ENCODE assay signal across 1 cellular context in genomic region chr20:3204124-3204794, GRCh38.
TF ChIP-seq lines count a peak whose summit lies in the region.

Gene DDRGK1, minus strand, starts transcription at chr20:3204682. Its CDS starts 55 bp downstream, at chr20:3204627.

TF ChIP-seq in HepG2, 621 proteins besides CTCF, POLR2A, EP300 and RAD21 (continued from another document and continues in another):
- TF ChIP-seq ZHX2 (IDR thresholded peaks at IDR 0.05; ENCODE audit: low read depth): 0 out of 2 replicates have a peak, but pooled peaks have one; percentile 38
- peak; percentile 87 for TF ChIP-seq ZHX2 (CRISPR knock-in tag; IDR thresholded peaks at IDR 0.05; ENCODE audit: borderline replicate concordance)
- peak; percentile 57 for TF ChIP-seq TEF (CRISPR knock-in tag; IDR thresholded peaks at IDR 0.05)
- 0 out of 2 replicates have a peak, but pooled peaks have one; percentile 72 for TF ChIP-seq PAWR (CRISPR knock-in tag; IDR thresholded peaks at IDR 0.05; ENCODE audit: borderline replicate concordance)
- TF ChIP-seq PHF5A (CRISPR knock-in tag; IDR thresholded peaks at IDR 0.05; ENCODE audit: low read depth, unreplicated experiment): peak; percentile 97
- TF ChIP-seq DPF2 (CRISPR knock-in tag; IDR thresholded peaks at IDR 0.05; ENCODE audit: borderline replicate concordance, low read depth): no peak
- TF ChIP-seq SAFB2 (CRISPR knock-in tag; IDR thresholded peaks at IDR 0.05; ENCODE audit: borderline replicate concordance, low read depth): peak; percentile 99; the same call in 1 of the 2 replicates
- TF ChIP-seq ZNF33A (CRISPR knock-in tag; IDR thresholded peaks at IDR 0.05; ENCODE audit: borderline replicate concordance): no peak; the same call in 1 of the 2 replicates
- TF ChIP-seq ZNF143 (CRISPR knock-in tag; IDR thresholded peaks at IDR 0.05): no peak; the same call in 1 of the 2 replicates
- peak; percentile 32; the same call in 1 of the 2 replicates for TF ChIP-seq PRDM4 (CRISPR knock-in tag; IDR thresholded peaks at IDR 0.05; ENCODE audit: borderline replicate concordance)
- TF ChIP-seq ZNF576 (CRISPR knock-in tag; IDR thresholded peaks at IDR 0.05): peak; percentile 90
- TF ChIP-seq IRF9 (CRISPR knock-in tag; IDR thresholded peaks at IDR 0.05; ENCODE audit: borderline replicate concordance): peak; percentile 99
- peak; percentile 73; the same call in 1 of the 2 replicates for TF ChIP-seq NFKBIZ (CRISPR knock-in tag; IDR thresholded peaks at IDR 0.05)
- TF ChIP-seq TRAFD1 (CRISPR knock-in tag; IDR thresholded peaks at IDR 0.05; ENCODE audit: borderline replicate concordance): peak; percentile 92
- no peak for TF ChIP-seq ZNF75D (CRISPR knock-in tag; IDR thresholded peaks at IDR 0.05; ENCODE audit: borderline replicate concordance)
- 0 out of 2 replicates have a peak, but pooled peaks have one; percentile 53 for TF ChIP-seq ZNF639 (CRISPR knock-in tag; conservative IDR thresholded peaks at IDR 0.05)
- peak; percentile 81 for TF ChIP-seq TARDBP (CRISPR knock-in tag; IDR thresholded peaks at IDR 0.05)
- peak; percentile 82 for TF ChIP-seq ZEB1 (IDR thresholded peaks at IDR 0.05; ENCODE audit: insufficient replicate concordance, low read depth)
- TF ChIP-seq ZNF18 (CRISPR knock-in tag; IDR thresholded peaks at IDR 0.05; ENCODE audit: insufficient replicate concordance): peak; percentile 71
- TF ChIP-seq MBD4 (IDR thresholded peaks at IDR 0.05; ENCODE audit: borderline replicate concordance, low read length): no peak
- peak; percentile 96; the same call in 1 of the 2 replicates for TF ChIP-seq ZFP90 (CRISPR knock-in tag; IDR thresholded peaks at IDR 0.05; ENCODE audit: borderline replicate concordance)
- peak; percentile 71 for TF ChIP-seq PAXIP1 (CRISPR knock-in tag; conservative IDR thresholded peaks at IDR 0.05)
- TF ChIP-seq KAT2B (IDR thresholded peaks at IDR 0.05; ENCODE audit: borderline replicate concordance, low read depth, low read length): no peak
- peak; percentile 85 for TF ChIP-seq PRDM15 (CRISPR knock-in tag; IDR thresholded peaks at IDR 0.05)
- peak; percentile 90 for TF ChIP-seq SP5 (CRISPR knock-in tag; IDR thresholded peaks at IDR 0.05; ENCODE audit: borderline replicate concordance, low read depth)
- TF ChIP-seq HCFC1 (IDR thresholded peaks at IDR 0.05; ENCODE audit: low read depth, low read length): peak; percentile 33; the same call in 1 of the 2 replicates
